Comparison of ENCODE assay signal across 24 cellular contexts in genomic region chr20:33007376-33008335, GRCh38. TPM values are rescaled to one million over a fixed set of nuclear protein-coding genes. Genes with fewer than 3 reads are reported as not detected.
A peak's percentile ranks its signal among the peaks of the same experiment; 100 is the strongest.
DNase-seq lines count a peak whose midpoint lies in the region; ATAC-seq and TF ChIP-seq lines count a peak whose summit lies in the region.
"Had no signal": no experiment of that assay in that cellular context is flagged by ENCODE, and none has a peak within 500 bp of the region (broad histone marks: within the 10 kb centered on the region; RNA-seq: fewer than 3 reads in every experiment).

TSS of gene BPIFB2 (plus strand) at chr20:33007704. CDS start at chr20:33008575, 871 bp downstream.

- ATAC-seq in T-helper 17 cell (no peak), right lobe of liver (peak; percentile 86 to 96 (median 94))
- ATAC-seq: K562 had no signal

- H3K4me3 ChIP-seq in right lobe of liver (no peak within 1 kb of the TSS), prostate gland (no peak within 1 kb of the TSS)
- H3K4me3 ChIP-seq: K562, PC-9, SK-N-MC had no signal

- H3K36me3 Mint-ChIP-seq in T-helper 2 cell treated with Interferon-gamma antibody and Interleukin-4, amounts not matched to agents 5 μg/mL and 100 μg/mL, for 36 hours (ENCODE audit: low read depth) = no peaks in the 10 kb centered on the region
- H3K36me3 Mint-ChIP-seq in T-helper 17 cell (ENCODE audit: low read depth) = no peaks in the 10 kb centered on the region

- H3K27me3 ChIP-seq in right lobe of liver (no peaks in the 10 kb centered on the region), prostate gland (replicated peaks; ENCODE audit: insufficient read depth) (no peaks in the 10 kb centered on the region)

- H3K27ac ChIP-seq in right lobe of liver = no peak within 1 kb of the TSS
- no peak within 1 kb of the TSS for H3K27ac ChIP-seq in prostate gland
- H3K27ac ChIP-seq: PC-9, SK-N-MC had no signal

- H3K9me3 ChIP-seq in T-helper 17 cell (ENCODE audit: control insufficient read depth, low read length, poor library complexity, severe bottlenecking) (no peaks in the 10 kb centered on the region), right lobe of liver (no peaks in the 10 kb centered on the region), prostate gland (no peaks in the 10 kb centered on the region)

- H3K4me1 Mint-ChIP-seq in T-helper 2 cell treated with Interferon-gamma antibody and Interleukin-4, amounts not matched to agents 5 μg/mL and 100 μg/mL, for 36 hours (ENCODE audit: low read depth) = no peaks in the 10 kb centered on the region
- H3K4me1 Mint-ChIP-seq in T-helper 17 cell = peaks cover 5% of the 10 kb centered on the region

- 40% methylated on average over 2 of the region's 11 CpGs for WGBS in right lobe of liver (ENCODE audit: insufficient coverage, low coverage, low lambda C conversion rate, missing lambda C conversion rate)
- WGBS in prostate gland = 77% methylated on average over 9 of the region's 11 CpGs

- intact Hi-C loops in right lobe of liver (cut with DNase I) (no loop called here), prostate gland (cut with DNase I) (no loop called here)

- CTCF ChIA-PET in GM10248 (lab: Yijun Ruan, JAX) = interaction anchor here (2.7 kb wide), 1 partner anchor 9 kb away, joined by 6 read pairs; no protein-coding TSS in a partner anchor

- no peak for DNase-seq in T-helper 2 cell treated with Interferon-gamma antibody and Interleukin-4, amounts not matched to agents 5 μg/mL and 100 μg/mL, for 36 hours (ENCODE audit: low spot score)
- DNase-seq in T-helper 2 cell (no peak), T-helper 17 cell (no peak), right lobe of liver (peak; percentile 64 to 86 (median 84)), prostate gland (ENCODE audit: low spot score) (peak; percentile 70), NCI-H526 (lab: John Stamatoyannopoulos, UW) (no peak), AG08395 (ENCODE audit: low spot score) (no peak), GM10248 (ENCODE audit: extremely low spot score) (no peak)
- DNase-seq: DMS53, EL, GF-D8, H7, NCI-H1105, NCI-H2081 treated with DMSO at 0.1 percent for 48 hours, NCI-H2171 treated with DMSO at 0.1 percent for 48 hours, NCI-H446, NCI-H526 treated with DMSO at 0.1 percent for 48 hours, PC-9, RPMI8226, SHP77 treated with DMSO at 0.1 percent for 48 hours, SW 1271 had no signal

- peak within 1 kb of the TSS; percentile 11 for H3K27ac Mint-ChIP-seq in T-helper 2 cell treated with Interferon-gamma antibody and Interleukin-4, amounts not matched to agents 5 μg/mL and 100 μg/mL, for 36 hours
- peak within 1 kb of the TSS; percentile 12 for H3K27ac Mint-ChIP-seq in T-helper 17 cell

- TF ChIP-seq POLR2A in right lobe of liver (IDR thresholded peaks at IDR 0.05) = no peak
- TF ChIP-seq POLR2A in prostate gland (IDR thresholded peaks at IDR 0.05) = no peak

- H3K36me3 ChIP-seq in right lobe of liver = no peaks in the 10 kb centered on the region
- H3K36me3 ChIP-seq in prostate gland = no peaks in the 10 kb centered on the region

- H3K4me1 ChIP-seq in right lobe of liver (peaks cover 0 to 8% (median 0%) of the 10 kb centered on the region in 4 donors), prostate gland (replicated peaks) (peaks cover 4% of the 10 kb centered on the region)

- H3K27me3 Mint-ChIP-seq in T-helper 2 cell treated with Interferon-gamma antibody and Interleukin-4, amounts not matched to agents 5 μg/mL and 100 μg/mL, for 36 hours (ENCODE audit: low read depth) = no peaks in the 10 kb centered on the region
- H3K27me3 Mint-ChIP-seq in T-helper 17 cell = no peaks in the 10 kb centered on the region

- no peak within 1 kb of the TSS for H3K4me3 Mint-ChIP-seq in T-helper 2 cell treated with Interferon-gamma antibody and Interleukin-4, amounts not matched to agents 5 μg/mL and 100 μg/mL, for 36 hours
- H3K4me3 Mint-ChIP-seq in T-helper 17 cell = no peak within 1 kb of the TSS

- H3K9me3 Mint-ChIP-seq in T-helper 2 cell treated with Interferon-gamma antibody and Interleukin-4, amounts not matched to agents 5 μg/mL and 100 μg/mL, for 36 hours = peaks cover 5% of the 10 kb centered on the region

- POLR2A ChIA-PET in GM10248 (lab: Yijun Ruan, JAX) = no interaction called here

- TF ChIP-seq CTCF in right lobe of liver (IDR thresholded peaks at IDR 0.05) = no peak
- no peak for TF ChIP-seq CTCF in prostate gland (IDR thresholded peaks at IDR 0.05)
- no peak for TF ChIP-seq CTCF in GM10248 (IDR thresholded peaks at IDR 0.05; ENCODE audit: control extremely low read depth, extremely low read depth, low read depth, missing control alignments)

RNA-seq across cellular contexts. Expression of gene BPIFB2, which starts in this region (rescaled TPM):
- not detected for total RNA-seq in T-helper 17 cell
- total RNA-seq in right lobe of liver = under 1 TPM in 1 of 6 experiments, not detected in 5; 0.12 TPM
- total RNA-seq in prostate gland = 1 to 10 TPM in 1 of 2 donors, not detected in 1; 5.1 TPM
- total RNA-seq: A172, H7, K562, PC-9 had no signal

Comparison
In these comparisons a context has a peak if more than half of its experiments do, and no peak if none do; other contexts are left out.
1. Peak in DNase-seq and ATAC-seq in right lobe of liver; RNA of the gene not detected or under 1 TPM.